ENCODE assay signal across 13 cellular contexts in genomic region chr1:226732856-226733291, GRCh38. TPM values are rescaled to one million over a fixed set of nuclear protein-coding genes. Genes with fewer than 3 reads are reported as not detected.
A peak's percentile ranks its signal among the peaks of the same experiment; 100 is the strongest.
DNase-seq lines count a peak whose midpoint lies in the region; ATAC-seq and TF ChIP-seq lines count a peak whose summit lies in the region.
"Had no signal": no experiment of that assay in that cellular context is flagged by ENCODE, and none has a peak within 500 bp of the region (broad histone marks: within the 10 kb centered on the region; RNA-seq: fewer than 3 reads in every experiment).

No MANE protein-coding gene starts in this region.

- no peak overlapping the region for H3K27ac ChIP-seq in BLaER1 treated with 17β-estradiol and CSF1 and Interleukin-3, amounts not matched to agents 10 nM and 100 nM
- peak overlapping the region; percentile 32 for H3K27ac ChIP-seq in neutrophil
- H3K27ac ChIP-seq: VCaP had no signal

- H3K4me3 ChIP-seq in BLaER1 treated with 17β-estradiol and CSF1 and Interleukin-3, amounts not matched to agents 10 nM and 100 nM, result peak overlapping the region in 2 of 10 experiments; percentile 36 to 37; a peak in 2 of 20 replicates
- H3K4me3 ChIP-seq in neutrophil (ENCODE audit: low read depth in 1 of 2, low read length in 1 of 2), result no peak overlapping the region

- peaks cover 50 to 66% (median 54%) of the 10 kb centered on the region in 3 donors for H3K4me1 Mint-ChIP-seq in IgD-negative memory B cell
- peaks cover 78% of the 10 kb centered on the region for H3K4me1 Mint-ChIP-seq in dendritic cell treated with granulocyte-macrophage colony-stimulating factor and Interleukin-4, amounts not matched to agents 40 ng/mL and 50 ng/mL, for 4 days (ENCODE audit: low read depth)

- no peaks in the 10 kb centered on the region for H3K27me3 Mint-ChIP-seq in IgD-negative memory B cell
- H3K27me3 Mint-ChIP-seq in dendritic cell treated with granulocyte-macrophage colony-stimulating factor and Interleukin-4, amounts not matched to agents 40 ng/mL and 50 ng/mL, for 4 days, result no peaks in the 10 kb centered on the region

- H3K27ac Mint-ChIP-seq in IgD-negative memory B cell, result peak overlapping the region in 2 of 3 donors; percentile 53 to 69
- peak overlapping the region; percentile 1 for H3K27ac Mint-ChIP-seq in dendritic cell treated with granulocyte-macrophage colony-stimulating factor and Interleukin-4, amounts not matched to agents 40 ng/mL and 50 ng/mL, for 4 days

- H3K36me3 Mint-ChIP-seq in IgD-negative memory B cell, result peaks cover 7% of the 10 kb centered on the region
- peaks cover 79% of the 10 kb centered on the region for H3K36me3 Mint-ChIP-seq in dendritic cell treated with granulocyte-macrophage colony-stimulating factor and Interleukin-4, amounts not matched to agents 40 ng/mL and 50 ng/mL, for 4 days (ENCODE audit: low read depth)

- H3K4me3 Mint-ChIP-seq in IgD-negative memory B cell, result peak overlapping the region; percentile 72 to 91 (median 82)
- no peak overlapping the region for H3K4me3 Mint-ChIP-seq in dendritic cell treated with granulocyte-macrophage colony-stimulating factor and Interleukin-4, amounts not matched to agents 40 ng/mL and 50 ng/mL, for 4 days

- peak overlapping the region in 4 of 11 experiments; percentile 13 to 37 (median 24); a peak in 4 of 22 replicates for H3K9ac ChIP-seq in BLaER1 treated with 17β-estradiol and CSF1 and Interleukin-3, amounts not matched to agents 10 nM and 100 nM

- H3K36me3 ChIP-seq in BLaER1 treated with 17β-estradiol and CSF1 and Interleukin-3, amounts not matched to agents 10 nM and 100 nM, result peaks cover 14 to 70% (median 48%) of the 10 kb centered on the region in 11 experiments; a peak in 20 of 22 replicates
- H3K36me3 ChIP-seq in neutrophil, result peaks cover 69% of the 10 kb centered on the region

- H3K9me3 ChIP-seq in BLaER1 treated with 17β-estradiol and CSF1 and Interleukin-3, amounts not matched to agents 10 nM and 100 nM (replicated peaks in 1 of 11), result no peaks in the 10 kb centered on the region
- H3K9me3 ChIP-seq in neutrophil, result no peaks in the 10 kb centered on the region

- H3K4me2 ChIP-seq in BLaER1 treated with 17β-estradiol and CSF1 and Interleukin-3, amounts not matched to agents 10 nM and 100 nM, result peak overlapping the region; percentile 92 to 100 (median 98)

- H3K4me1 ChIP-seq in BLaER1 treated with 17β-estradiol and CSF1 and Interleukin-3, amounts not matched to agents 10 nM and 100 nM, result peaks cover 58 to 82% (median 74%) of the 10 kb centered on the region in 10 experiments
- H3K4me1 ChIP-seq in neutrophil (ENCODE audit: control insufficient read depth in 1 of 2, insufficient read depth in 1 of 2, low read depth in 1 of 2, low read length in 1 of 2), result peaks cover 44 to 63% of the 10 kb centered on the region in 2 experiments

- intact Hi-C loops in dendritic cell treated with granulocyte-macrophage colony-stimulating factor and Interleukin-4, amounts not matched to agents 40 ng/mL and 50 ng/mL, for 4 days (cut with micrococcal nuclease), result loop anchor here (10.0 kb wide), 1 partner anchor 58 kb away; no protein-coding TSS in a partner anchor

- DNase-seq in DMS153 (lab: John Stamatoyannopoulos, UW), result no peak
- DNase-seq in NCI-H2107 treated with DMSO at 0.1 percent for 48 hours (lab: John Stamatoyannopoulos, UW; ENCODE audit: unreplicated experiment), result no peak
- DNase-seq: aorta, NCI-H1092 treated with DMSO at 0.1 percent for 48 hours, PC-3, small intestine had no signal

- TF ChIP-seq CTCF in neutrophil (IDR thresholded peaks at IDR 0.05), result no peak

- no peaks in the 10 kb centered on the region for H3K9me3 Mint-ChIP-seq in IgD-negative memory B cell
- H3K9me3 Mint-ChIP-seq in dendritic cell treated with granulocyte-macrophage colony-stimulating factor and Interleukin-4, amounts not matched to agents 40 ng/mL and 50 ng/mL, for 4 days, result no peaks in the 10 kb centered on the region

- H4K20me1 ChIP-seq in BLaER1 treated with 17β-estradiol and CSF1 and Interleukin-3, amounts not matched to agents 10 nM and 100 nM, result peaks cover 34 to 90% (median 51%) of the 10 kb centered on the region in 11 experiments

- no peaks in the 10 kb centered on the region; a peak in 1 of 22 replicates for H3K27me3 ChIP-seq in BLaER1 treated with 17β-estradiol and CSF1 and Interleukin-3, amounts not matched to agents 10 nM and 100 nM
- no peaks in the 10 kb centered on the region for H3K27me3 ChIP-seq in neutrophil

- no peak for ATAC-seq in GM21786 (IDR thresholded peaks at IDR 0.05; ENCODE audit: unreplicated experiment)
- no peak for ATAC-seq in GM21381 (IDR thresholded peaks at IDR 0.05; ENCODE audit: unreplicated experiment)
- ATAC-seq: PC-3 had no signal

RNA-seq across cellular contexts. Expression of gene ITPKB, which starts 6.2 kb away (rescaled TPM):
- 20.4 TPM for polyA plus RNA-seq in IgD-negative memory B cell
